21 cellular contexts compared by ENCODE assay signal in the genomic region with DNA sequence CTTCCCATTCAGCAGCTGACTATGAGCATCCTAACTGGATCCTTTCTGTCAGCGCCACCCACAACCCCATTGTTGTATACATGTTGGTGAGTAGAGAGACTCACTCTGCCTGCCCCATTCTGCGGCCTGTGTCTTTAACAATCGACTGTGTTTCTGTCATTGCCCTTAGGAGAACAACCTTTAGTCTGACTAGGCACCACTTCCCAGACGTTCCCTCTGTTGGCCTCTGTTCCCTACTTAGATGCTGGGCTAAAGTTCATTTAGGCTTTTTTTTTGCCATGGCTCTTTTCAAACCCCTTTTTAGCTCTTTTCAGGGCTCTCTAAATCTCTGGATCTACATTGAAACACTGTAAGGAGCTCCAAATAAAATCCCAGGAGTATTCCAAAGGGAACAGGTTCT.
"Had no signal": no experiment of that assay in that cellular context is flagged by ENCODE, and none has a peak within 500 bp of the region (broad histone marks: within the 10 kb centered on the region; RNA-seq: fewer than 3 reads in every experiment).

No MANE protein-coding gene starts in this region.

- DNase-seq: activated CD4-positive, alpha-beta memory T cell treated with anti-CD3 and anti-CD28 coated beads, Interleukin-2, amount 10 ng/mL, durations not matched to agents 7 days and 5 days; activated CD4-positive, alpha-beta T cell treated with anti-CD3 and anti-CD28 coated beads, Interleukin-2, amount 10 ng/mL, durations not matched to agents 24 days and 14 days; activated effector memory CD4-positive, alpha-beta T cell treated with Interleukin-2 at 50 U/mL for 16 hours; activated naive CD4-positive, alpha-beta T cell treated with anti-CD3 and anti-CD28 coated beads for 36 hours; activated T-cell treated with anti-CD3 and anti-CD28 coated beads, Interleukin-2, amount 50 U/mL, for 72 hours; body of pancreas; dermis blood vessel endothelial cell; effector memory CD8-positive, alpha-beta T cell; foreskin melanocyte; hippocampal formation; kidney glomerular epithelial cell; mesendoderm; naive B cell; stimulated activated CD4-positive, alpha-beta T cell treated with anti-CD3 and anti-CD28 coated beads, Interleukin-1b, Interleukin-23, amount 100 ng/mL, for 48 hours; stimulated activated naive CD8-positive, alpha-beta T cell treated with anti-CD3 and anti-CD28 coated beads, Interleukin-15, amount 100 ng/mL, for 72 hours had no signal

- FAIRE-seq: endothelial cell of umbilical vein had no signal

- H3K27me3 Mint-ChIP-seq: activated CD4-positive, alpha-beta memory T cell treated with anti-CD3 and anti-CD28 coated beads, Interleukin-2, amount 10 ng/mL, durations not matched to agents 7 days and 5 days; activated CD4-positive, alpha-beta T cell treated with anti-CD3 and anti-CD28 coated beads, Interleukin-2, amount 10 ng/mL, durations not matched to agents 24 days and 14 days; effector memory CD8-positive, alpha-beta T cell; stimulated activated naive CD8-positive, alpha-beta T cell treated with anti-CD3 and anti-CD28 coated beads, Interleukin-15, amount 100 ng/mL, for 72 hours had no signal

- ATAC-seq: activated T-cell treated with anti-CD3 and anti-CD28 coated beads, Interleukin-2, amount 50 U/mL, for 72 hours; body of pancreas; effector memory CD8-positive, alpha-beta T cell; esophagus mucosa; stimulated activated naive CD8-positive, alpha-beta T cell treated with anti-CD3 and anti-CD28 coated beads, Interleukin-15, amount 100 ng/mL, for 72 hours had no signal

- H3K4me3 ChIP-seq: body of pancreas, prostate gland, right atrium auricular region, suprapubic skin, tibial nerve had no signal

- H3K4me1 ChIP-seq: prostate gland, suprapubic skin, tibial nerve had no signal

- H3K27me3 ChIP-seq: body of pancreas, right atrium auricular region, suprapubic skin, tibial nerve had no signal

- H3K36me3 ChIP-seq: prostate gland, right atrium auricular region, suprapubic skin, tibial nerve had no signal

- H3K9me3 Mint-ChIP-seq: activated T-cell treated with anti-CD3 and anti-CD28 coated beads, Interleukin-2, amount 50 U/mL, for 72 hours; effector memory CD8-positive, alpha-beta T cell had no signal

- H3K27ac ChIP-seq: prostate gland, right atrium auricular region, suprapubic skin, tibial nerve had no signal

- H3K27ac Mint-ChIP-seq: activated CD4-positive, alpha-beta memory T cell treated with anti-CD3 and anti-CD28 coated beads, Interleukin-2, amount 10 ng/mL, durations not matched to agents 7 days and 5 days; activated CD4-positive, alpha-beta T cell treated with anti-CD3 and anti-CD28 coated beads, Interleukin-2, amount 10 ng/mL, durations not matched to agents 24 days and 14 days; activated naive CD4-positive, alpha-beta T cell treated with anti-CD3 and anti-CD28 coated beads for 36 hours; activated T-cell treated with anti-CD3 and anti-CD28 coated beads, Interleukin-2, amount 50 U/mL, for 72 hours; stimulated activated naive CD8-positive, alpha-beta T cell treated with anti-CD3 and anti-CD28 coated beads, Interleukin-15, amount 100 ng/mL, for 72 hours had no signal

- H3K9me3 ChIP-seq: body of pancreas, prostate gland, suprapubic skin had no signal

- H3K4me3 Mint-ChIP-seq: activated CD4-positive, alpha-beta memory T cell treated with anti-CD3 and anti-CD28 coated beads, Interleukin-2, amount 10 ng/mL, durations not matched to agents 7 days and 5 days; activated CD4-positive, alpha-beta T cell treated with anti-CD3 and anti-CD28 coated beads, Interleukin-2, amount 10 ng/mL, durations not matched to agents 24 days and 14 days; activated naive CD4-positive, alpha-beta T cell treated with anti-CD3 and anti-CD28 coated beads for 36 hours; activated T-cell treated with anti-CD3 and anti-CD28 coated beads, Interleukin-2, amount 50 U/mL, for 72 hours; effector memory CD8-positive, alpha-beta T cell; naive B cell; stimulated activated naive CD8-positive, alpha-beta T cell treated with anti-CD3 and anti-CD28 coated beads, Interleukin-15, amount 100 ng/mL, for 72 hours had no signal

- H3K36me3 Mint-ChIP-seq: naive B cell had no signal

- H3K4me1 Mint-ChIP-seq: activated CD4-positive, alpha-beta memory T cell treated with anti-CD3 and anti-CD28 coated beads, Interleukin-2, amount 10 ng/mL, durations not matched to agents 7 days and 5 days; activated CD4-positive, alpha-beta T cell treated with anti-CD3 and anti-CD28 coated beads, Interleukin-2, amount 10 ng/mL, durations not matched to agents 24 days and 14 days; naive B cell; stimulated activated naive CD8-positive, alpha-beta T cell treated with anti-CD3 and anti-CD28 coated beads, Interleukin-15, amount 100 ng/mL, for 72 hours had no signal
